In the genomic region with DNA sequence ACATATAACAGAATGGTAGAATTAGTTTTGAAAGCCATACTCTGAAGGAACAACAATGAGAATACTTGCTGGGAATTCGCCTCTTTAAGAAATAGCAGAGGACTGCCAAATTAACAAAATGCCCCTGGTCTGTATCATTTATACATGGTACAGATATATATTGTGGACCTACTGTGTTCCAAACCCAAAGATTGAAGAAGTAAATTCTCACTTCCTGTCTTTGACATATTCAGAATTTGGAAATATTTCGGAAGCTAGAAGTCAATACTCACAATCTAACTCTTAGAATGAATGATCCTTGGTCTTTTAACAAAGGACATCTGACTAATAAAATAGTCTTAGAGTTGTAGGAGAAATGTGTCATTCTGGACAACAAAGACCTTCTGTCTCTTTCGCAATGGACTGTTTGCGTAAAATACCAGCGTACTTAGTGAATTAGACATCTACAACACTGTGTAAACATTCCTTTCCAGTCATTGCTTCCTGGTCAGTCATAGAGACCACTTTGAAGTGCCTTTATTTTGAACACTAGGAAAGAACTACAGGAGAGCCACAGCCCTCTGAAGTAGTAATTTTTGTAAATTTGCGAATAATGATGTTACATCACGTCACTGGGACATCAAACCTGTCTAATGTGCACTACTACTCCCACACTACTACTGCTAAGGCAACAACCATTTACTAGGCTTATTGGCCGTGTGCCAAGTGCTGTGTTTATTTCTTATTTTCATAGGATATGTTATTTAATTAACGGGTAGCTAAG, we compare ENCODE assay signal across 1 cellular context.
TF ChIP-seq lines count a peak whose summit lies in the region.

No MANE protein-coding gene starts in this region.

TF ChIP-seq in HepG2, 621 proteins besides CTCF, POLR2A, EP300 and RAD21 (continued from another document and continues in another):
- TF ChIP-seq, protein P1, sequence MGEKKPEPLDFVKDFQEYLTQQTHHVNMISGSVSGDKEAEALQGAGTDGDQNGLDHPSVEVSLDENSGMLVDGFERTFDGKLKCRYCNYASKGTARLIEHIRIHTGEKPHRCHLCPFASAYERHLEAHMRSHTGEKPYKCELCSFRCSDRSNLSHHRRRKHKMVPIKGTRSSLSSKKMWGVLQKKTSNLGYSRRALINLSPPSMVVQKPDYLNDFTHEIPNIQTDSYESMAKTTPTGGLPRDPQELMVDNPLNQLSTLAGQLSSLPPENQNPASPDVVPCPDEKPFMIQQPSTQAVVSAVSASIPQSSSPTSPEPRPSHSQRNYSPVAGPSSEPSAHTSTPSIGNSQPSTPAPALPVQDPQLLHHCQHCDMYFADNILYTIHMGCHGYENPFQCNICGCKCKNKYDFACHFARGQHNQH (CRISPR knock-in tag; IDR thresholded peaks at IDR 0.05): peak; percentile 91; the same call in 1 of the 2 replicates
- no peak for TF ChIP-seq TAF15 (IDR thresholded peaks at IDR 0.05; ENCODE audit: low read depth, low read length, poor library complexity, severe bottlenecking)
- TF ChIP-seq MXI1 (IDR thresholded peaks at IDR 0.05; ENCODE audit: borderline replicate concordance, low read depth, low read length): 0 out of 3 replicates have a peak, but pooled peaks have one; percentile 15
- no peak for TF ChIP-seq ZNF30 (CRISPR knock-in tag; IDR thresholded peaks at IDR 0.05)
- peak; percentile 62; the same call in 1 of the 2 replicates for TF ChIP-seq SP5 (CRISPR knock-in tag; IDR thresholded peaks at IDR 0.05; ENCODE audit: borderline replicate concordance, low read depth)
- TF ChIP-seq, protein P2, sequence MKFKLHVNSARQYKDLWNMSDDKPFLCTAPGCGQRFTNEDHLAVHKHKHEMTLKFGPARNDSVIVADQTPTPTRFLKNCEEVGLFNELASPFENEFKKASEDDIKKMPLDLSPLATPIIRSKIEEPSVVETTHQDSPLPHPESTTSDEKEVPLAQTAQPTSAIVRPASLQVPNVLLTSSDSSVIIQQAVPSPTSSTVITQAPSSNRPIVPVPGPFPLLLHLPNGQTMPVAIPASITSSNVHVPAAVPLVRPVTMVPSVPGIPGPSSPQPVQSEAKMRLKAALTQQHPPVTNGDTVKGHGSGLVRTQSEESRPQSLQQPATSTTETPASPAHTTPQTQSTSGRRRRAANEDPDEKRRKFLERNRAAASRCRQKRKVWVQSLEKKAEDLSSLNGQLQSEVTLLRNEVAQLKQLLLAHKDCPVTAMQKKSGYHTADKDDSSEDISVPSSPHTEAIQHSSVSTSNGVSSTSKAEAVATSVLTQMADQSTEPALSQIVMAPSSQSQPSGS (CRISPR knock-in tag; IDR thresholded peaks at IDR 0.05): peak; percentile 87
- TF ChIP-seq ZFP36L1 (CRISPR knock-in tag; IDR thresholded peaks at IDR 0.05): peak; percentile 69; the same call in 1 of the 2 replicates
- TF ChIP-seq, protein P3, sequence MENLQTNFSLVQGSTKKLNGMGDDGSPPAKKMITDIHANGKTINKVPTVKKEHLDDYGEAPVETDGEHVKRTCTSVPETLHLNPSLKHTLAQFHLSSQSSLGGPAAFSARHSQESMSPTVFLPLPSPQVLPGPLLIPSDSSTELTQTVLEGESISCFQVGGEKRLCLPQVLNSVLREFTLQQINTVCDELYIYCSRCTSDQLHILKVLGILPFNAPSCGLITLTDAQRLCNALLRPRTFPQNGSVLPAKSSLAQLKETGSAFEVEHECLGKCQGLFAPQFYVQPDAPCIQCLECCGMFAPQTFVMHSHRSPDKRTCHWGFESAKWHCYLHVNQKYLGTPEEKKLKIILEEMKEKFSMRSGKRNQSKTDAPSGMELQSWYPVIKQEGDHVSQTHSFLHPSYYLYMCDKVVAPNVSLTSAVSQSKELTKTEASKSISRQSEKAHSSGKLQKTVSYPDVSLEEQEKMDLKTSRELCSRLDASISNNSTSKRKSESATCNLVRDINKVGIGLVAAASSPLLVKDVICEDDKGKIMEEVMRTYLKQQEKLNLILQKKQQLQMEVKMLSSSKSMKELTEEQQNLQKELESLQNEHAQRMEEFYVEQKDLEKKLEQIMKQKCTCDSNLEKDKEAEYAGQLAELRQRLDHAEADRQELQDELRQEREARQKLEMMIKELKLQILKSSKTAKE (CRISPR knock-in tag; IDR thresholded peaks at IDR 0.05; ENCODE audit: borderline replicate concordance): 0 out of 2 replicates have a peak, but pooled peaks have one; percentile 33
- peak; percentile 78 for TF ChIP-seq LCORL (IDR thresholded peaks at IDR 0.05)
- TF ChIP-seq LCORL (CRISPR knock-in tag; IDR thresholded peaks at IDR 0.05): peak; percentile 85
- no peak for TF ChIP-seq KDM5A (IDR thresholded peaks at IDR 0.05; ENCODE audit: borderline replicate concordance, low read length)
- no peak for TF ChIP-seq NONO (IDR thresholded peaks at IDR 0.05)
- TF ChIP-seq NONO (CRISPR knock-in tag; conservative IDR thresholded peaks at IDR 0.05): peak; percentile 57; the same call in 1 of the 2 replicates
- TF ChIP-seq GATAD1 (CRISPR knock-in tag; IDR thresholded peaks at IDR 0.05): peak; percentile 57; the same call in 1 of the 2 replicates
- TF ChIP-seq, protein P4, sequence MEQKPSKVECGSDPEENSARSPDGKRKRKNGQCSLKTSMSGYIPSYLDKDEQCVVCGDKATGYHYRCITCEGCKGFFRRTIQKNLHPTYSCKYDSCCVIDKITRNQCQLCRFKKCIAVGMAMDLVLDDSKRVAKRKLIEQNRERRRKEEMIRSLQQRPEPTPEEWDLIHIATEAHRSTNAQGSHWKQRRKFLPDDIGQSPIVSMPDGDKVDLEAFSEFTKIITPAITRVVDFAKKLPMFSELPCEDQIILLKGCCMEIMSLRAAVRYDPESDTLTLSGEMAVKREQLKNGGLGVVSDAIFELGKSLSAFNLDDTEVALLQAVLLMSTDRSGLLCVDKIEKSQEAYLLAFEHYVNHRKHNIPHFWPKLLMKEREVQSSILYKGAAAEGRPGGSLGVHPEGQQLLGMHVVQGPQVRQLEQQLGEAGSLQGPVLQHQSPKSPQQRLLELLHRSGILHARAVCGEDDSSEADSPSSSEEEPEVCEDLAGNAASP (CRISPR knock-in tag; IDR thresholded peaks at IDR 0.05; ENCODE audit: borderline replicate concordance): peak; percentile 81
- 0 out of 2 replicates have a peak, but pooled peaks have one; percentile 75 for TF ChIP-seq ZNF644 (CRISPR knock-in tag; IDR thresholded peaks at IDR 0.05; ENCODE audit: low read depth)
- peak; percentile 99 for TF ChIP-seq ERF (CRISPR knock-in tag; IDR thresholded peaks at IDR 0.05)
- TF ChIP-seq CREB1 (IDR thresholded peaks at IDR 0.05): peak; percentile 87
- TF ChIP-seq CREB1 (CRISPR knock-in tag; IDR thresholded peaks at IDR 0.05): peak; percentile 91
- TF ChIP-seq ZNF451 (CRISPR knock-in tag; IDR thresholded peaks at IDR 0.05): no peak
- TF ChIP-seq ZNF598 (CRISPR knock-in tag; IDR thresholded peaks at IDR 0.05; ENCODE audit: borderline replicate concordance): no peak
- TF ChIP-seq HMG20B (CRISPR knock-in tag; conservative IDR thresholded peaks at IDR 0.05): peak; percentile 88; the same call in 1 of the 2 replicates
- TF ChIP-seq, protein P5, sequence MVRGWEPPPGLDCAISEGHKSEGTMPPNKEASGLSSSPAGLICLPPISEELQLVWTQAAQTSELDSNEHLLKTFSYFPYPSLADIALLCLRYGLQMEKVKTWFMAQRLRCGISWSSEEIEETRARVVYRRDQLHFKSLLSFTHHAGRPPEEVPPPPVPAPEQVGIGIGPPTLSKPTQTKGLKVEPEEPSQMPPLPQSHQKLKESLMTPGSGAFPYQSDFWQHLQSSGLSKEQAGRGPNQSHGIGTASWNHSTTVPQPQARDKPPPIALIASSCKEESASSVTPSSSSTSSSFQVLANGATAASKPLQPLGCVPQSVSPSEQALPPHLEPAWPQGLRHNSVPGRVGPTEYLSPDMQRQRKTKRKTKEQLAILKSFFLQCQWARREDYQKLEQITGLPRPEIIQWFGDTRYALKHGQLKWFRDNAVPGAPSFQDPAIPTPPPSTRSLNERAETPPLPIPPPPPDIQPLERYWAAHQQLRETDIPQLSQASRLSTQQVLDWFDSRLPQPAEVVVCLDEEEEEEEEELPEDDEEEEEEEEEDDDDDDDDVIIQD (CRISPR knock-in tag; IDR thresholded peaks at IDR 0.05; ENCODE audit: low read depth): peak; percentile 93
- TF ChIP-seq ZNF562 (CRISPR knock-in tag; IDR thresholded peaks at IDR 0.05; ENCODE audit: borderline replicate concordance): no peak
- TF ChIP-seq ZNF354B (CRISPR knock-in tag; IDR thresholded peaks at IDR 0.05): no peak
- TF ChIP-seq, protein P6, sequence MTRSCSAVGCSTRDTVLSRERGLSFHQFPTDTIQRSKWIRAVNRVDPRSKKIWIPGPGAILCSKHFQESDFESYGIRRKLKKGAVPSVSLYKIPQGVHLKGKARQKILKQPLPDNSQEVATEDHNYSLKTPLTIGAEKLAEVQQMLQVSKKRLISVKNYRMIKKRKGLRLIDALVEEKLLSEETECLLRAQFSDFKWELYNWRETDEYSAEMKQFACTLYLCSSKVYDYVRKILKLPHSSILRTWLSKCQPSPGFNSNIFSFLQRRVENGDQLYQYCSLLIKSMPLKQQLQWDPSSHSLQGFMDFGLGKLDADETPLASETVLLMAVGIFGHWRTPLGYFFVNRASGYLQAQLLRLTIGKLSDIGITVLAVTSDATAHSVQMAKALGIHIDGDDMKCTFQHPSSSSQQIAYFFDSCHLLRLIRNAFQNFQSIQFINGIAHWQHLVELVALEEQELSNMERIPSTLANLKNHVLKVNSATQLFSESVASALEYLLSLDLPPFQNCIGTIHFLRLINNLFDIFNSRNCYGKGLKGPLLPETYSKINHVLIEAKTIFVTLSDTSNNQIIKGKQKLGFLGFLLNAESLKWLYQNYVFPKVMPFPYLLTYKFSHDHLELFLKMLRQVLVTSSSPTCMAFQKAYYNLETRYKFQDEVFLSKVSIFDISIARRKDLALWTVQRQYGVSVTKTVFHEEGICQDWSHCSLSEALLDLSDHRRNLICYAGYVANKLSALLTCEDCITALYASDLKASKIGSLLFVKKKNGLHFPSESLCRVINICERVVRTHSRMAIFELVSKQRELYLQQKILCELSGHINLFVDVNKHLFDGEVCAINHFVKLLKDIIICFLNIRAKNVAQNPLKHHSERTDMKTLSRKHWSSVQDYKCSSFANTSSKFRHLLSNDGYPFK (CRISPR knock-in tag; IDR thresholded peaks at IDR 0.05; ENCODE audit: borderline replicate concordance): no peak
- TF ChIP-seq, protein P7, sequence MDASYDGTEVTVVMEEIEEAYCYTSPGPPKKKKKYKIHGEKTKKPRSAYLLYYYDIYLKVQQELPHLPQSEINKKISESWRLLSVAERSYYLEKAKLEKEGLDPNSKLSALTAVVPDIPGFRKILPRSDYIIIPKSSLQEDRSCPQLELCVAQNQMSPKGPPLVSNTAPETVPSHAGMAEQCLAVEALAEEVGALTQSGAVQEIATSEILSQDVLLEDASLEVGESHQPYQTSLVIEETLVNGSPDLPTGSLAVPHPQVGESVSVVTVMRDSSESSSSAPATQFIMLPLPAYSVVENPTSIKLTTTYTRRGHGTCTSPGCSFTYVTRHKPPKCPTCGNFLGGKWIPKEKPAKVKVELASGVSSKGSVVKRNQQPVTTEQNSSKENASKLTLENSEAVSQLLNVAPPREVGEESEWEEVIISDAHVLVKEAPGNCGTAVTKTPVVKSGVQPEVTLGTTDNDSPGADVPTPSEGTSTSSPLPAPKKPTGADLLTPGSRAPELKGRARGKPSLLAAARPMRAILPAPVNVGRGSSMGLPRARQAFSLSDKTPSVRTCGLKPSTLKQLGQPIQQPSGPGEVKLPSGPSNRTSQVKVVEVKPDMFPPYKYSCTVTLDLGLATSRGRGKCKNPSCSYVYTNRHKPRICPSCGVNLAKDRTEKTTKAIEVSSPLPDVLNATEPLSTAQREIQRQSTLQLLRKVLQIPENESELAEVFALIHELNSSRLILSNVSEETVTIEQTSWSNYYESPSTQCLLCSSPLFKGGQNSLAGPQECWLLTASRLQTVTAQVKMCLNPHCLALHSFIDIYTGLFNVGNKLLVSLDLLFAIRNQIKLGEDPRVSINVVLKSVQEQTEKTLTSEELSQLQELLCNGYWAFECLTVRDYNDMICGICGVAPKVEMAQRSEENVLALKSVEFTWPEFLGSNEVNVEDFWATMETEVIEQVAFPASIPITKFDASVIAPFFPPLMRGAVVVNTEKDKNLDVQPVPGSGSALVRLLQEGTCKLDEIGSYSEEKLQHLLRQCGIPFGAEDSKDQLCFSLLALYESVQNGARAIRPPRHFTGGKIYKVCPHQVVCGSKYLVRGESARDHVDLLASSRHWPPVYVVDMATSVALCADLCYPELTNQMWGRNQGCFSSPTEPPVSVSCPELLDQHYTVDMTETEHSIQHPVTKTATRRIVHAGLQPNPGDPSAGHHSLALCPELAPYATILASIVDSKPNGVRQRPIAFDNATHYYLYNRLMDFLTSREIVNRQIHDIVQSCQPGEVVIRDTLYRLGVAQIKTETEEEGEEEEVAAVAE (CRISPR knock-in tag; IDR thresholded peaks at IDR 0.05; ENCODE audit: borderline replicate concordance): 0 out of 2 replicates have a peak, but pooled peaks have one; percentile 37
- TF ChIP-seq, protein P8, sequence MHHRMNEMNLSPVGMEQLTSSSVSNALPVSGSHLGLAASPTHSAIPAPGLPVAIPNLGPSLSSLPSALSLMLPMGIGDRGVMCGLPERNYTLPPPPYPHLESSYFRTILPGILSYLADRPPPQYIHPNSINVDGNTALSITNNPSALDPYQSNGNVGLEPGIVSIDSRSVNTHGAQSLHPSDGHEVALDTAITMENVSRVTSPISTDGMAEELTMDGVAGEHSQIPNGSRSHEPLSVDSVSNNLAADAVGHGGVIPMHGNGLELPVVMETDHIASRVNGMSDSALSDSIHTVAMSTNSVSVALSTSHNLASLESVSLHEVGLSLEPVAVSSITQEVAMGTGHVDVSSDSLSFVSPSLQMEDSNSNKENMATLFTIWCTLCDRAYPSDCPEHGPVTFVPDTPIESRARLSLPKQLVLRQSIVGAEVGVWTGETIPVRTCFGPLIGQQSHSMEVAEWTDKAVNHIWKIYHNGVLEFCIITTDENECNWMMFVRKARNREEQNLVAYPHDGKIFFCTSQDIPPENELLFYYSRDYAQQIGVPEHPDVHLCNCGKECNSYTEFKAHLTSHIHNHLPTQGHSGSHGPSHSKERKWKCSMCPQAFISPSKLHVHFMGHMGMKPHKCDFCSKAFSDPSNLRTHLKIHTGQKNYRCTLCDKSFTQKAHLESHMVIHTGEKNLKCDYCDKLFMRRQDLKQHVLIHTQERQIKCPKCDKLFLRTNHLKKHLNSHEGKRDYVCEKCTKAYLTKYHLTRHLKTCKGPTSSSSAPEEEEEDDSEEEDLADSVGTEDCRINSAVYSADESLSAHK (CRISPR knock-in tag; IDR thresholded peaks at IDR 0.05; ENCODE audit: borderline replicate concordance): no peak
- no peak for TF ChIP-seq SIN3B (IDR thresholded peaks at IDR 0.05; ENCODE audit: low read length)
- no peak for TF ChIP-seq YY1 (IDR thresholded peaks at IDR 0.05; ENCODE audit: insufficient read depth, insufficient replicate concordance, low read depth, low read length)
- TF ChIP-seq MBD4 (IDR thresholded peaks at IDR 0.05; ENCODE audit: borderline replicate concordance, low read length): peak; percentile 93
- no peak for TF ChIP-seq ZNF44 (CRISPR knock-in tag; IDR thresholded peaks at IDR 0.05)
- peak; percentile 80; the same call in 1 of the 2 replicates for TF ChIP-seq ELF4 (CRISPR knock-in tag; IDR thresholded peaks at IDR 0.05; ENCODE audit: borderline replicate concordance)
- peak; percentile 97 for TF ChIP-seq HDAC2 (CRISPR knock-in tag; IDR thresholded peaks at IDR 0.05)
- no peak for TF ChIP-seq ZNF883 (CRISPR knock-in tag; IDR thresholded peaks at IDR 0.05; ENCODE audit: not compliant biosample characterization)
- peak; percentile 96 for TF ChIP-seq RCOR2 (CRISPR knock-in tag; IDR thresholded peaks at IDR 0.05)
- TF ChIP-seq, protein P9, sequence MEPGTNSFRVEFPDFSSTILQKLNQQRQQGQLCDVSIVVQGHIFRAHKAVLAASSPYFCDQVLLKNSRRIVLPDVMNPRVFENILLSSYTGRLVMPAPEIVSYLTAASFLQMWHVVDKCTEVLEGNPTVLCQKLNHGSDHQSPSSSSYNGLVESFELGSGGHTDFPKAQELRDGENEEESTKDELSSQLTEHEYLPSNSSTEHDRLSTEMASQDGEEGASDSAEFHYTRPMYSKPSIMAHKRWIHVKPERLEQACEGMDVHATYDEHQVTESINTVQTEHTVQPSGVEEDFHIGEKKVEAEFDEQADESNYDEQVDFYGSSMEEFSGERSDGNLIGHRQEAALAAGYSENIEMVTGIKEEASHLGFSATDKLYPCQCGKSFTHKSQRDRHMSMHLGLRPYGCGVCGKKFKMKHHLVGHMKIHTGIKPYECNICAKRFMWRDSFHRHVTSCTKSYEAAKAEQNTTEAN (CRISPR knock-in tag; conservative IDR thresholded peaks at IDR 0.05): peak; percentile 82
